1 cellular context compared by ENCODE assay signal in genomic region chr6:111759836-111760785, GRCh38.
TF ChIP-seq lines count a peak whose summit lies in the region.

No MANE protein-coding gene starts in this region.

TF ChIP-seq in IMR-90, 13 proteins besides CTCF, POLR2A, EP300 and RAD21 (continued from another document):
- TF ChIP-seq USF2 (IDR thresholded peaks at IDR 0.05; ENCODE audit: low read depth, low read length) (no peak), BHLHE40 (IDR thresholded peaks at IDR 0.05; ENCODE audit: low read depth, low read length) (peak; percentile 40; the same call in 1 of the 2 replicates), MAFK (IDR thresholded peaks at IDR 0.05; ENCODE audit: low read depth, low read length) (peak; percentile 52; the same call in 1 of the 2 replicates), SMC3 (IDR thresholded peaks at IDR 0.05; ENCODE audit: low read depth, low read length) (no peak), MXI1 (IDR thresholded peaks at IDR 0.05; ENCODE audit: borderline replicate concordance, low read depth, low read length) (no peak)
